8 cellular contexts compared by ENCODE assay signal in genomic region chrX:30971761-30972603, GRCh38.
DNase-seq lines count a peak whose midpoint lies in the region; ATAC-seq, FAIRE-seq and TF ChIP-seq lines count a peak whose summit lies in the region.

No MANE protein-coding gene starts in this region.

- peak; percentile 64 for DNase-seq in activated effector memory CD4-positive, alpha-beta T cell treated with anti-CD3 and anti-CD28 coated beads, Interleukin-2, amount 50 U/mL, for 16 hours
- no peak for DNase-seq in activated effector memory CD4-positive, alpha-beta T cell treated with Interleukin-2 at 50 U/mL for 16 hours
- DNase-seq in H4 (ENCODE audit: low spot score), result peak; percentile 52
- peak; percentile 1 for DNase-seq in KG1 (lab: John Stamatoyannopoulos, UW)
- peak in 1 of 2 experiments; percentile 1 for DNase-seq in H1 (ENCODE audit: low read depth in 1 of 2, low spot score in 2 of 2)
- DNase-seq in mesendoderm, result peak; percentile 59
- peak in 1 of 2 donors; percentile 28 for DNase-seq in upper lobe of left lung

- TF ChIP-seq POLR2A in H1 (IDR thresholded peaks at IDR 0.05; ENCODE audit: control extremely low read depth in 1 of 2, low read depth in 2 of 2, low read length in 2 of 2) (no peak), upper lobe of left lung (IDR thresholded peaks at IDR 0.05) (no peak)

- no peak overlapping the region for H3K14ac ChIP-seq in H1 (ENCODE audit: insufficient read length)

- H3K9me3 Mint-ChIP-seq in T-helper 1 cell treated with Interleukin-12 subunit alpha and Interleukin-12 subunit beta and Interleukin-4 antibody, amounts not matched to agents 30 μg/mL and 1 μg/mL, for 36 hours, result no peaks in the 10 kb centered on the region

- no peaks in the 10 kb centered on the region for H3K27me3 Mint-ChIP-seq in T-helper 1 cell treated with Interleukin-12 subunit alpha and Interleukin-12 subunit beta and Interleukin-4 antibody, amounts not matched to agents 30 μg/mL and 1 μg/mL, for 36 hours (ENCODE audit: low read depth)

- H3K9ac ChIP-seq in H1 (replicated peaks in 1 of 4; ENCODE audit: extremely low read depth in 1 of 4, low read depth in 3 of 4, low read length in 3 of 4), result no peak overlapping the region
- peak overlapping the region; percentile 56 for H3K9ac ChIP-seq in mesendoderm (ENCODE audit: low read length)

- peak overlapping the region; percentile 13 to 54; a peak in 3 of 4 replicates for H3K4me2 ChIP-seq in H1 (ENCODE audit: insufficient read depth in 1 of 2, low read depth in 2 of 2, low read length in 2 of 2)
- H3K4me2 ChIP-seq in mesendoderm (ENCODE audit: low read length), result peak overlapping the region; percentile 29

- H3K27me3 ChIP-seq in H1 (replicated peaks in 1 of 4; ENCODE audit: control insufficient read depth in 3 of 4, extremely low read depth in 1 of 4, insufficient read depth in 3 of 4, low read length in 3 of 4) (peaks cover 0 to 3% (median 1%) of the 10 kb centered on the region in 4 experiments; a peak in 2 of 7 replicates), mesendoderm (ENCODE audit: insufficient read depth, low read length, poor library complexity) (no peaks in the 10 kb centered on the region), upper lobe of left lung (no peaks in the 10 kb centered on the region)

- H3K18ac ChIP-seq in H1 (ENCODE audit: extremely low read depth, low read length) (no peak overlapping the region), mesendoderm (ENCODE audit: low read length) (no peak overlapping the region)

- no peak overlapping the region for H4K91ac ChIP-seq in H1 (replicated peaks; ENCODE audit: insufficient read length, low read length)

- peak overlapping the region; percentile 87 for H3K4me3 Mint-ChIP-seq in T-helper 1 cell treated with Interleukin-12 subunit alpha and Interleukin-12 subunit beta and Interleukin-4 antibody, amounts not matched to agents 30 μg/mL and 1 μg/mL, for 36 hours

- TF ChIP-seq RAD21 in H1 (IDR thresholded peaks at IDR 0.05 in 1 of 2, conservative IDR thresholded peaks at IDR 0.05 in 1 of 2; ENCODE audit: low read depth in 2 of 2, low read length in 2 of 2), result peak; percentile 40 to 60; a peak in 3 of 4 replicates

- H3K4me3 ChIP-seq in H1 (ENCODE audit: extremely low read depth in 1 of 4, insufficient read depth in 2 of 4, low read depth in 3 of 4, low read length in 4 of 4) (peak overlapping the region in 2 of 4 experiments; percentile 14 to 43; a peak in 2 of 8 replicates), mesendoderm (ENCODE audit: low read length) (no peak overlapping the region), upper lobe of left lung (peak overlapping the region in 2 of 4 donors; percentile 22 to 24)

- H2BK120ac ChIP-seq in H1 (replicated peaks; ENCODE audit: low read depth, low read length) (no peak overlapping the region), mesendoderm (ENCODE audit: low read depth, low read length) (no peak overlapping the region)

- H3K4me1 ChIP-seq in H1 (replicated peaks in 1 of 4; ENCODE audit: control insufficient read depth in 3 of 4, insufficient read depth in 4 of 4, low read length in 3 of 4) (no peaks in the 10 kb centered on the region), mesendoderm (ENCODE audit: control insufficient read depth, low read depth, low read length) (no peaks in the 10 kb centered on the region), upper lobe of left lung (no peaks in the 10 kb centered on the region)

- peaks cover 3% of the 10 kb centered on the region for H3K4me1 Mint-ChIP-seq in T-helper 1 cell treated with Interleukin-12 subunit alpha and Interleukin-12 subunit beta and Interleukin-4 antibody, amounts not matched to agents 30 μg/mL and 1 μg/mL, for 36 hours (ENCODE audit: low read depth)

- POLR2A ChIA-PET in H1 (lab: Charles Lee; ENCODE audit: partially characterized antibody), result interaction anchor here (0.5 kb wide), 1 partner anchor 124 kb away, joined by 3 read pairs; no protein-coding TSS in a partner anchor

- H3K36me3 ChIP-seq in H1 (ENCODE audit: control insufficient read depth in 2 of 4, insufficient read depth in 4 of 4, low read length in 3 of 4), result no peaks in the 10 kb centered on the region
- H3K36me3 ChIP-seq in mesendoderm (ENCODE audit: control insufficient read depth, insufficient read depth, low read length), result no peaks in the 10 kb centered on the region
- H3K36me3 ChIP-seq in upper lobe of left lung, result no peaks in the 10 kb centered on the region

- H3K36me3 Mint-ChIP-seq in T-helper 1 cell treated with Interleukin-12 subunit alpha and Interleukin-12 subunit beta and Interleukin-4 antibody, amounts not matched to agents 30 μg/mL and 1 μg/mL, for 36 hours (ENCODE audit: low read depth), result no peaks in the 10 kb centered on the region

- no peak overlapping the region for H2BK12ac ChIP-seq in H1 (ENCODE audit: low read depth, low read length)

- TF ChIP-seq EP300 in H1 (IDR thresholded peaks at IDR 0.05; ENCODE audit: borderline replicate concordance in 1 of 2, low read depth in 2 of 2, low read length in 2 of 2) (no peak), upper lobe of left lung (IDR thresholded peaks at IDR 0.05) (no peak)

- H3K23me2 ChIP-seq in H1 (ENCODE audit: low read depth, low read length), result no peaks in the 10 kb centered on the region

- H3K9me3 ChIP-seq in H1 (ENCODE audit: insufficient read depth in 2 of 2, low read depth in 1 of 2, low read length in 1 of 2) (no peaks in the 10 kb centered on the region), upper lobe of left lung (no peaks in the 10 kb centered on the region)

- WGBS in H1 (ENCODE audit: extremely low coverage in 1 of 2, insufficient coverage in 1 of 2, insufficient read length in 1 of 2, insufficient replicate concordance in 2 of 2, low coverage in 1 of 2, low lambda C conversion rate in 2 of 2, missing lambda C conversion rate in 1 of 2), 2 experiments, result 12% methylated on average over 9 of the region's 10 CpGs; no CpG with 5 or more reads in 1 of the 2 experiments
- WGBS in mesendoderm (ENCODE audit: extremely low coverage, insufficient coverage, low lambda C conversion rate), result no CpG with 5 or more reads among the region's 10 CpGs
- WGBS in upper lobe of left lung, 2 donors, result 17 to 26% methylated on average over 10 of the region's 10 CpGs

- H2AK5ac ChIP-seq in H1 (ENCODE audit: low read depth, low read length), result no peak overlapping the region
- H2AK5ac ChIP-seq in mesendoderm (ENCODE audit: low read length), result no peak overlapping the region

- H2BK20ac ChIP-seq in H1 (ENCODE audit: low read length), result no peak overlapping the region

- CTCF ChIA-PET in H1 (lab: Charles Lee; ENCODE audit: partially characterized antibody), result interaction anchor here (0.7 to 1.5 kb wide), 4 partner anchors 17 to 236 kb away, joined by 3 to 4 read pairs (median 3); no protein-coding TSS in a partner anchor

- no peak overlapping the region for H3K56ac ChIP-seq in H1 (replicated peaks; ENCODE audit: insufficient read length, low read depth, low read length)
- peak overlapping the region; percentile 56 for H3K56ac ChIP-seq in mesendoderm (ENCODE audit: low read length)

- H4K8ac ChIP-seq in H1 (ENCODE audit: extremely low read depth, insufficient read depth, low read length) (no peak overlapping the region), mesendoderm (ENCODE audit: low read depth, low read length) (no peak overlapping the region)

- H3K79me2 ChIP-seq in H1 (ENCODE audit: control insufficient read depth in 1 of 2, insufficient read depth in 2 of 2, low read length in 2 of 2), result no peaks in the 10 kb centered on the region
- no peaks in the 10 kb centered on the region for H3K79me2 ChIP-seq in mesendoderm (ENCODE audit: control insufficient read depth, insufficient read depth, low read length)

- H4K5ac ChIP-seq in H1 (ENCODE audit: insufficient read length, low read depth, low read length) (no peak overlapping the region), mesendoderm (ENCODE audit: low read length) (no peak overlapping the region)

- H2BK15ac ChIP-seq in H1 (ENCODE audit: low read length) (no peak overlapping the region), mesendoderm (replicated peaks; ENCODE audit: low read depth) (no peak overlapping the region)

- H3K23ac ChIP-seq in H1 (ENCODE audit: insufficient read length), result no peak overlapping the region
- no peak overlapping the region for H3K23ac ChIP-seq in mesendoderm (ENCODE audit: low read length)

- H3K79me1 ChIP-seq in H1 (ENCODE audit: low read depth, low read length) (no peaks in the 10 kb centered on the region), mesendoderm (ENCODE audit: low read length) (no peaks in the 10 kb centered on the region)

- H2AFZ ChIP-seq in H1 (ENCODE audit: low read length), result peak overlapping the region; percentile 99

- no peak overlapping the region for H3K27ac Mint-ChIP-seq in T-helper 1 cell treated with Interleukin-12 subunit alpha and Interleukin-12 subunit beta and Interleukin-4 antibody, amounts not matched to agents 30 μg/mL and 1 μg/mL, for 36 hours

- FAIRE-seq in H1 (lab: Jason Lieb, UNC), result peak; percentile 55

- no peak overlapping the region for H3K4ac ChIP-seq in H1 (replicated peaks; ENCODE audit: insufficient read length, low read depth, low read length)
- H3K4ac ChIP-seq in mesendoderm (ENCODE audit: low read depth, low read length), result no peak overlapping the region

- H3K27ac ChIP-seq in H1 (ENCODE audit: low read depth, low read length) (no peak overlapping the region), mesendoderm (ENCODE audit: low read depth, low read length) (no peak overlapping the region), upper lobe of left lung (no peak overlapping the region)

- TF ChIP-seq CTCF in H1 (IDR thresholded peaks at IDR 0.05; ENCODE audit: control extremely low read depth in 1 of 3, insufficient read depth in 1 of 3, low read depth in 1 of 3, low read length in 3 of 3) (peak; percentile 42 to 72 (median 65)), upper lobe of left lung (IDR thresholded peaks at IDR 0.05) (peak; percentile 29 to 69 (median 45))

- H2BK5ac ChIP-seq in H1 (ENCODE audit: low read depth, low read length) (no peak overlapping the region), mesendoderm (ENCODE audit: low read length) (no peak overlapping the region)

- no peaks in the 10 kb centered on the region for H4K20me1 ChIP-seq in H1 (replicated peaks in 1 of 2; ENCODE audit: control insufficient read depth in 1 of 2, insufficient read depth in 2 of 2, low read length in 2 of 2)

- ATAC-seq in upper lobe of left lung (ENCODE audit: low FRiP score in 2 of 2), result peak; percentile 79 to 83

TF ChIP-seq in H1, 55 proteins besides CTCF, POLR2A, EP300 and RAD21 (continues in another document):
- TF ChIP-seq, protein P1, sequence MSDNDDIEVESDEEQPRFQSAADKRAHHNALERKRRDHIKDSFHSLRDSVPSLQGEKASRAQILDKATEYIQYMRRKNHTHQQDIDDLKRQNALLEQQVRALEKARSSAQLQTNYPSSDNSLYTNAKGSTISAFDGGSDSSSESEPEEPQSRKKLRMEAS (IDR thresholded peaks at IDR 0.05), result peak; percentile 73
- TF ChIP-seq E2F6 (IDR thresholded peaks at IDR 0.05), result peak; percentile 50
